ENCODE assay signal across 24 cellular contexts in the genomic region with DNA sequence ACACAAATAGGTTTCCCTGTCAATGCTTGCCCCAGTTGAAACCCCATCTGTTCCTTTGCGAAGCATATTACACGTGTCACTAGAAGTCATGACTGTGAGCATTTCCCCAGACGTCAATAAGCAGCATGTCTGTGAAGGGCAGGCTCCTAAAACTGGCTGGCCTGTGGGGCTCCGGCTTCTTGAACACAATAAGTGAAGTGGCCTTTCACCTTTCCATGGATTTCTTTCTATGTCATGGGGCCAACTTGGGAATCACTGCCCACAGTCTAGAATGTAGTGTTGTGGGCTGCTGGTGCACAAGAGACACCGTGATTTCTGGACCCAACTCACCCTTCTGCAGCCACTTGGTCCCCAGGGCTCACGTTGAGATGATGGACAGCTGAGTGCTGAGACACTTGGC.
DNase-seq lines count a peak whose midpoint lies in the region; FAIRE-seq and TF ChIP-seq lines count a peak whose summit lies in the region.
"Had no signal": no experiment of that assay in that cellular context is flagged by ENCODE, and none has a peak within 500 bp of the region (broad histone marks: within the 10 kb centered on the region; RNA-seq: fewer than 3 reads in every experiment).

No MANE protein-coding gene starts in this region.

- H3K79me2 ChIP-seq in H9 (ENCODE audit: insufficient read depth, low read length) = no peaks in the 10 kb centered on the region

- no peak overlapping the region for H3K14ac ChIP-seq in H9 (ENCODE audit: insufficient read depth, low read length)

- peaks cover 4% of the 10 kb centered on the region for H3K9me3 ChIP-seq in H9 (ENCODE audit: control insufficient read depth, low read depth, low read length)
- H3K9me3 ChIP-seq in esophagus squamous epithelium = peaks cover 0 to 13% (median 8%) of the 10 kb centered on the region in 3 donors
- H3K9me3 ChIP-seq: BE2C had no signal

- H2BK15ac ChIP-seq in H9 (ENCODE audit: low read depth, low read length) = no peak overlapping the region

- intact Hi-C loops in esophagus squamous epithelium (cut with DNase I) = no loop called here

- H2AK5ac ChIP-seq in H9 (ENCODE audit: insufficient read length, low read length) = no peak overlapping the region

- H3K79me1 ChIP-seq in H9 (ENCODE audit: insufficient read depth, low read depth, low read length, poor library complexity, severe bottlenecking) = no peaks in the 10 kb centered on the region

- no peak overlapping the region for H3K27ac ChIP-seq in H9 (ENCODE audit: insufficient read length, low read depth, low read length)
- H3K27ac ChIP-seq in esophagus squamous epithelium = no peak overlapping the region
- H3K27ac ChIP-seq: BLaER1 had no signal

- no peaks in the 10 kb centered on the region for H4K20me1 ChIP-seq in H9 (ENCODE audit: control insufficient read depth, insufficient read depth, insufficient read length)
- H4K20me1 ChIP-seq: BLaER1 had no signal

- peak; percentile 19 for DNase-seq in H9
- DNase-seq in bronchial epithelial cell (ENCODE audit: low read depth) = no peak
- peak; percentile 16 for DNase-seq in mesenteric fat pad (ENCODE audit: low spot score)
- DNase-seq in retina = peak; percentile 30
- DNase-seq in esophagus squamous epithelium (lab: John Stamatoyannopoulos, UW) = no peak
- no peak for DNase-seq in iPS-NIHi11 (ENCODE audit: low spot score)
- DNase-seq in hypothalamus (lab: John Stamatoyannopoulos, UW) = no peak
- DNase-seq: 8988T; ACHN; BE2C; C1 segment of cervical spinal cord; CD4-positive, alpha-beta memory T cell; CD4-positive, CD25-positive, alpha-beta regulatory T cell; CD8-positive, alpha-beta memory T cell; COR-L47; DMS79 treated with DMSO at 0.1 percent for 48 hours; GF-D8 had no signal

- H3K27me3 Mint-ChIP-seq in H9 (ENCODE audit: low read depth) = no peaks in the 10 kb centered on the region; the same call in 1 of the 2 replicates

- H3K27ac Mint-ChIP-seq in H9 = no peak overlapping the region
- H3K27ac Mint-ChIP-seq: CD4-positive, alpha-beta memory T cell; CD8-positive, alpha-beta memory T cell had no signal

- H3K4ac ChIP-seq in H9 (ENCODE audit: low read depth, low read length) = no peak overlapping the region

- no peak overlapping the region for H2BK20ac ChIP-seq in H9 (ENCODE audit: low read depth, low read length, poor library complexity, severe bottlenecking)

- H3K27me3 ChIP-seq in H9 (ENCODE audit: insufficient read depth, low read length) (no peaks in the 10 kb centered on the region), bronchial epithelial cell (ENCODE audit: control insufficient read depth, insufficient read depth, low read length) (no peaks in the 10 kb centered on the region), esophagus squamous epithelium (no peaks in the 10 kb centered on the region)
- H3K27me3 ChIP-seq: BE2C, BLaER1 had no signal

- no peaks in the 10 kb centered on the region for H3K36me3 ChIP-seq in bronchial epithelial cell (ENCODE audit: control insufficient read depth, insufficient read depth, low read length)
- no peaks in the 10 kb centered on the region for H3K36me3 ChIP-seq in esophagus squamous epithelium
- H3K36me3 ChIP-seq: BLaER1 had no signal

- H3T11ph ChIP-seq in H9 (ENCODE audit: low read length) = no peak overlapping the region

- no peak overlapping the region for H3K4me3 ChIP-seq in bronchial epithelial cell (ENCODE audit: low read depth, low read length)
- H3K4me3 ChIP-seq in esophagus squamous epithelium = no peak overlapping the region
- H3K4me3 ChIP-seq: BLaER1 had no signal

- no peak overlapping the region for H4K8ac ChIP-seq in H9 (replicated peaks; ENCODE audit: insufficient read length, low read depth, low read length)

- H2BK12ac ChIP-seq in H9 (ENCODE audit: insufficient read length, low read depth, low read length) = no peak overlapping the region

- H4K5ac ChIP-seq in H9 (ENCODE audit: insufficient read length, low read depth, low read length) = no peak overlapping the region

- no CpG with 5 or more reads among the region's 6 CpGs for WGBS in H9 (ENCODE audit: extremely low coverage, insufficient read length, low lambda C conversion rate)
- WGBS in esophagus squamous epithelium, 2 donors = 87 to 89% methylated on average over 6 of the region's 6 CpGs

- H3K18ac ChIP-seq in H9 (ENCODE audit: insufficient read length, low read depth, low read length) = no peak overlapping the region

- H2BK120ac ChIP-seq in H9 (ENCODE audit: low read depth, low read length, poor library complexity, severe bottlenecking) = no peak overlapping the region

- no peak overlapping the region for H2BK5ac ChIP-seq in H9 (ENCODE audit: insufficient read length, low read length)

- no peak overlapping the region for H3K23ac ChIP-seq in H9 (ENCODE audit: insufficient read length, low read depth, low read length)

- no peak overlapping the region for H3K4me2 ChIP-seq in H9 (ENCODE audit: insufficient read depth, insufficient read length, low read length)
- H3K4me2 ChIP-seq: BLaER1 had no signal

- no peak overlapping the region for H3K4me3 Mint-ChIP-seq in H9
- H3K4me3 Mint-ChIP-seq: CD14-positive monocyte; CD4-positive, alpha-beta memory T cell; CD4-positive, CD25-positive, alpha-beta regulatory T cell; CD8-positive, alpha-beta memory T cell had no signal

- peaks cover 72 to 75% (median 74%) of the 10 kb centered on the region in 3 experiments for H3K36me3 Mint-ChIP-seq in H9 (ENCODE audit: insufficient read depth in 1 of 3, low read depth in 3 of 3)
- H3K36me3 Mint-ChIP-seq: CD4-positive, alpha-beta memory T cell; CD4-positive, CD25-positive, alpha-beta regulatory T cell; CD8-positive, alpha-beta memory T cell had no signal

- no peak overlapping the region for H3K56ac ChIP-seq in H9 (ENCODE audit: insufficient read length, low read depth, low read length)

- H4K91ac ChIP-seq in H9 (ENCODE audit: insufficient read length, low read depth, low read length) = no peak overlapping the region

- FAIRE-seq in bronchial epithelial cell (lab: Jason Lieb, UNC) = peak; percentile 7
- FAIRE-seq: A204.1, D721Med, G401.6, GM12891, GM19239 had no signal

- H3K23me2 ChIP-seq in H9 (ENCODE audit: insufficient read length, low read depth, low read length, poor library complexity, severe bottlenecking) = no peaks in the 10 kb centered on the region

- H3K4me1 Mint-ChIP-seq in H9 = peaks cover 9 to 18% of the 10 kb centered on the region in 2 experiments
- H3K4me1 Mint-ChIP-seq: CD4-positive, CD25-positive, alpha-beta regulatory T cell; CD8-positive, alpha-beta memory T cell had no signal

- H3K4me1 ChIP-seq in H9 (ENCODE audit: insufficient read depth, low read length) (no peaks in the 10 kb centered on the region), esophagus squamous epithelium (no peaks in the 10 kb centered on the region)
- H3K4me1 ChIP-seq: BE2C, BLaER1 had no signal

- no peak for TF ChIP-seq POLR2A in esophagus squamous epithelium (IDR thresholded peaks at IDR 0.05)

- no peak for TF ChIP-seq CTCF in H9 (conservative IDR thresholded peaks at IDR 0.05)
- no peak for TF ChIP-seq CTCF in bronchial epithelial cell (IDR thresholded peaks at IDR 0.05; ENCODE audit: insufficient read depth, low read length, severe bottlenecking)
- no peak for TF ChIP-seq CTCF in esophagus squamous epithelium (IDR thresholded peaks at IDR 0.05)

- H3K9me3 Mint-ChIP-seq in H9 = peaks cover 31 to 34% of the 10 kb centered on the region in 2 experiments

- no peak overlapping the region for H3K9ac ChIP-seq in H9 (ENCODE audit: extremely low read depth, insufficient read length, low read length)
- H3K9ac ChIP-seq: BLaER1 had no signal

- H2AFZ ChIP-seq in H9 (ENCODE audit: low read length) = no peak overlapping the region

Comparison
In these comparisons a context has a peak if more than half of its experiments do, and no peak if none do; other contexts are left out.
1. DNase-seq: peak in H9 (single experiment), mesenteric fat pad (single experiment) and retina (single experiment); none in bronchial epithelial cell (single experiment), esophagus squamous epithelium (single experiment), iPS-NIHi11 (single experiment) and hypothalamus (0 of 51).